In the genomic region with DNA sequence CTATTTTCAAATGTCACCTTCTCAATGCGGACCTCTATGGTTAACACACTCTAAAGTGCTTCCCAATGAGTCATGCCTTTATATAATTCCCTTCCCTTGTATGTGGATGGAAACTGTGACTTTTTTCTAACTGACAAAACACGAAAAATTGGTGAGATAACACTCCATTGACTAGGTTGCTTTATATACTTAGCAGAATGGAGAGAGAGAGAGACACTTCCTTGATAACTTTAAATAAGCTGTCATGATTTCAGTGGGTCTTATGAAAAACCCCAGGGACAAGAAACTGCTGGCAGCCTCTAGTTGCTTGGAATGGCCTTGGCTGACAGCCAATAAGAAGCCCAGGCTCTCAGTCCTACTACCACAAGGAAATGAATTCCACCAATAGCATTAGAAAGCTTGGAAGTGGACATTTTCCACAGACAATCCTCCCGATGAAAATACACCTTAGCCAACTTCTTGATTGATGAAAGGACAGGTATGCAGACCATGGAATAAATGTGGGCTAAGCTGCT, we compare ENCODE assay signal across 15 cellular contexts.
"Had no signal": no experiment of that assay in that cellular context is flagged by ENCODE, and none has a peak within 500 bp of the region (broad histone marks: within the 10 kb centered on the region; RNA-seq: fewer than 3 reads in every experiment).

No MANE protein-coding gene starts in this region.

- H3K4me1 ChIP-seq: neural progenitor cell had no signal

- ATAC-seq: activated CD8-positive, alpha-beta T cell treated with anti-CD3 and anti-CD28 coated beads, Interleukin-2, amount 10 ng/mL, durations not matched to agents 7 days and 5 days; T-cell had no signal

- H3K27ac ChIP-seq: neural progenitor cell, ovary, thoracic aorta, WERI-Rb-1 had no signal

- H3K36me3 ChIP-seq: neural progenitor cell, ovary, thoracic aorta, WERI-Rb-1 had no signal

- DNase-seq: activated CD4-positive, alpha-beta T cell treated with anti-CD3 and anti-CD28 coated beads for 48 hours; activated CD8-positive, alpha-beta memory T cell treated with anti-CD3 and anti-CD28 coated beads, Interleukin-2, amount 50 U/mL, for 48 hours; activated CD8-positive, alpha-beta T cell treated with anti-CD3 and anti-CD28 coated beads, Interleukin-2, amount 10 ng/mL, durations not matched to agents 7 days and 5 days; activated naive CD4-positive, alpha-beta T cell; dorsolateral prefrontal cortex; ovary; retina; stimulated activated CD4-positive, alpha-beta T cell treated with anti-CD3 and anti-CD28 coated beads, Interleukin-15, amount 100 ng/mL, for 24 hours; stimulated activated CD4-positive, alpha-beta T cell treated with anti-CD3 and anti-CD28 coated beads, Interleukin-4, amount 100 ng/mL, for 24 hours; T-cell; WERI-Rb-1 had no signal

- H3K4me3 ChIP-seq: dorsolateral prefrontal cortex, neural progenitor cell, ovary, thoracic aorta had no signal

- H3K27ac Mint-ChIP-seq: activated CD8-positive, alpha-beta T cell treated with anti-CD3 and anti-CD28 coated beads, Interleukin-2, amount 10 ng/mL, durations not matched to agents 7 days and 5 days; activated T-helper 1 cell treated with anti-CD3 and anti-CD28 coated beads, Interleukin-12 subunit alpha, Interleukin-12 subunit beta, Interleukin-2, Interleukin-4 antibody, amounts not matched to agents 30 ng/mL and 10 ng/mL and 1 ng/mL, durations not matched to agents 14 hours and 24 hours and 36 hours; neural progenitor cell; stimulated activated naive CD8-positive, alpha-beta T cell treated with anti-CD3 and anti-CD28 coated beads, Interleukin-15, Interleukin-2, amounts not matched to agents 100 ng/mL and 50 ng/mL, for 24 hours; T-cell had no signal

- H3K36me3 Mint-ChIP-seq: neural progenitor cell, T-cell had no signal

- H3K27me3 ChIP-seq: dorsolateral prefrontal cortex, neural progenitor cell, ovary had no signal

- H3K9me3 ChIP-seq: ovary had no signal

- H3K4me3 Mint-ChIP-seq: activated CD8-positive, alpha-beta T cell treated with anti-CD3 and anti-CD28 coated beads, Interleukin-2, amount 10 ng/mL, durations not matched to agents 7 days and 5 days; activated T-helper 1 cell treated with anti-CD3 and anti-CD28 coated beads, Interleukin-12 subunit alpha, Interleukin-12 subunit beta, Interleukin-2, Interleukin-4 antibody, amounts not matched to agents 30 ng/mL and 10 ng/mL and 1 ng/mL, durations not matched to agents 14 hours and 24 hours and 36 hours; neural progenitor cell; stimulated activated naive CD8-positive, alpha-beta T cell treated with anti-CD3 and anti-CD28 coated beads, Interleukin-15, Interleukin-2, amounts not matched to agents 100 ng/mL and 50 ng/mL, for 24 hours; T-cell had no signal

- H3K4me1 Mint-ChIP-seq: neural progenitor cell, T-cell had no signal

- H3K27me3 Mint-ChIP-seq: stimulated activated naive CD8-positive, alpha-beta T cell treated with anti-CD3 and anti-CD28 coated beads, Interleukin-15, Interleukin-2, amounts not matched to agents 100 ng/mL and 50 ng/mL, for 24 hours; T-cell had no signal
